In genomic region chr5:55645304-55645703, GRCh38 we compare ENCODE assay signal across 23 cellular contexts.
DNase-seq lines count a peak whose midpoint lies in the region; ATAC-seq and TF ChIP-seq lines count a peak whose summit lies in the region.
"Had no signal": no experiment of that assay in that cellular context is flagged by ENCODE, and none has a peak within 500 bp of the region (broad histone marks: within the 10 kb centered on the region; RNA-seq: fewer than 3 reads in every experiment).

No MANE protein-coding gene starts in this region.

- WGBS in endodermal cell (ENCODE audit: insufficient coverage in 1 of 2, insufficient read length in 1 of 2), 2 experiments: 86 to 98% methylated on average over 1 to 3 of the region's 3 CpGs

- peaks cover 11% of the 10 kb centered on the region for H3K4me1 ChIP-seq in endodermal cell (ENCODE audit: control insufficient read depth, insufficient read depth, low read length)
- peaks cover 6% of the 10 kb centered on the region for H3K4me1 ChIP-seq in rectal smooth muscle tissue (ENCODE audit: control insufficient read depth, insufficient read depth, low read length)
- H3K4me1 ChIP-seq: heart right ventricle had no signal

- TF ChIP-seq CTCF in endodermal cell (conservative IDR thresholded peaks at IDR 0.05): no peak

- ATAC-seq in HG02610 (IDR thresholded peaks at IDR 0.05; ENCODE audit: unreplicated experiment) (no peak), HG03025 (IDR thresholded peaks at IDR 0.05; ENCODE audit: low FRiP score, unreplicated experiment) (no peak)
- ATAC-seq: activated CD4-positive, CD25-positive, alpha-beta regulatory T cell treated with anti-CD3 and anti-CD28 coated beads, Interleukin-2, amount 50 U/mL, for 24 hours; activated T-cell treated with anti-CD3 and anti-CD28 coated beads, Interleukin-2, amount 50 U/mL, for 4 hours; heart right ventricle; left ventricle myocardium superior had no signal

- H3K9me3 Mint-ChIP-seq in endodermal cell: peaks cover 10% of the 10 kb centered on the region
- H3K9me3 Mint-ChIP-seq in activated T-helper 2 cell treated with anti-CD3 and anti-CD28 coated beads, Interferon-gamma antibody, Interleukin-2, Interleukin-4, amounts not matched to agents 10 μg/mL and 5 μg/mL and 100 μg/mL, durations not matched to agents 14 hours and 24 hours and 36 hours: no peaks in the 10 kb centered on the region
- H3K9me3 Mint-ChIP-seq: activated naive CD4-positive, alpha-beta T cell treated with anti-CD3 and anti-CD28 coated beads, Interleukin-2, amount 10 ng/mL, durations not matched to agents 7 days and 5 days; activated T-cell treated with anti-CD3 and anti-CD28 coated beads, Interleukin-2, amount 50 U/mL, for 4 hours; immature natural killer cell had no signal

- no peak overlapping the region for H3K4me3 Mint-ChIP-seq in endodermal cell
- no peak overlapping the region for H3K4me3 Mint-ChIP-seq in activated T-helper 2 cell treated with anti-CD3 and anti-CD28 coated beads, Interferon-gamma antibody, Interleukin-2, Interleukin-4, amounts not matched to agents 10 μg/mL and 5 μg/mL and 100 μg/mL, durations not matched to agents 14 hours and 24 hours and 36 hours (ENCODE audit: low read depth)
- H3K4me3 Mint-ChIP-seq: activated naive CD4-positive, alpha-beta T cell treated with anti-CD3 and anti-CD28 coated beads, Interleukin-2, amount 10 ng/mL, durations not matched to agents 7 days and 5 days; activated T-cell treated with anti-CD3 and anti-CD28 coated beads, Interleukin-2, amount 50 U/mL, for 4 hours; immature natural killer cell had no signal

- peak overlapping the region; percentile 58 for H3K27ac Mint-ChIP-seq in endodermal cell
- H3K27ac Mint-ChIP-seq in activated T-helper 2 cell treated with anti-CD3 and anti-CD28 coated beads, Interferon-gamma antibody, Interleukin-2, Interleukin-4, amounts not matched to agents 10 μg/mL and 5 μg/mL and 100 μg/mL, durations not matched to agents 14 hours and 24 hours and 36 hours: no peak overlapping the region
- H3K27ac Mint-ChIP-seq: activated naive CD4-positive, alpha-beta T cell treated with anti-CD3 and anti-CD28 coated beads, Interleukin-2, amount 10 ng/mL, durations not matched to agents 7 days and 5 days; immature natural killer cell had no signal

- DNase-seq in ELR (ENCODE audit: low read depth) (peak; percentile 73), RPMI7951 (ENCODE audit: low read depth) (peak; percentile 1), endodermal cell (no peak), GM19240 (ENCODE audit: insufficient read length, low spot score) (no peak)
- DNase-seq in activated T-helper 2 cell treated with anti-CD3 and anti-CD28 coated beads, Interferon-gamma antibody, Interleukin-2, Interleukin-4, amounts not matched to agents 10 μg/mL and 5 μg/mL and 100 μg/mL, durations not matched to agents 14 hours and 24 hours and 36 hours (ENCODE audit: low spot score): no peak
- DNase-seq: activated naive CD4-positive, alpha-beta T cell treated with anti-CD3 and anti-CD28 coated beads, Interleukin-2, amount 10 ng/mL, durations not matched to agents 7 days and 5 days; activated T-cell treated with anti-CD3 and anti-CD28 coated beads, Interleukin-2, amount 50 U/mL, for 4 hours; GF-D8; heart right ventricle; immature natural killer cell; left ventricle myocardium superior; NCI-H1436; NK-92 treated with Interleukin-12 subunit alpha and Interleukin-12 subunit beta, amount 100 ng/mL, for 24 hours; T1000 had no signal

- H3K27ac ChIP-seq in endodermal cell (ENCODE audit: low read depth, low read length) (no peak overlapping the region), rectal smooth muscle tissue (ENCODE audit: low read depth, low read length) (peak overlapping the region; percentile 2)
- H3K27ac ChIP-seq: BLaER1 treated with 17β-estradiol and CSF1 and Interleukin-3, amounts not matched to agents 10 nM and 100 nM; cardiac muscle cell; esophagus muscularis mucosa; heart right ventricle; neutrophil; thoracic aorta had no signal

- peaks cover 25% of the 10 kb centered on the region for H3K36me3 ChIP-seq in endodermal cell (ENCODE audit: control insufficient read depth, insufficient read depth, low read length)
- H3K36me3 ChIP-seq in rectal smooth muscle tissue (ENCODE audit: control insufficient read depth, insufficient read depth, low read length): no peaks in the 10 kb centered on the region
- H3K36me3 ChIP-seq: thoracic aorta had no signal

- H3K4me3 ChIP-seq in endodermal cell (ENCODE audit: low read length) (no peak overlapping the region), rectal smooth muscle tissue (ENCODE audit: low read length) (no peak overlapping the region)
- H3K4me3 ChIP-seq: BLaER1 treated with 17β-estradiol and CSF1 and Interleukin-3, amounts not matched to agents 10 nM and 100 nM; cardiac muscle cell; esophagus muscularis mucosa; heart right ventricle; thoracic aorta had no signal

- peaks cover 53% of the 10 kb centered on the region for H3K36me3 Mint-ChIP-seq in endodermal cell (ENCODE audit: low read depth)
- H3K36me3 Mint-ChIP-seq in activated T-helper 2 cell treated with anti-CD3 and anti-CD28 coated beads, Interferon-gamma antibody, Interleukin-2, Interleukin-4, amounts not matched to agents 10 μg/mL and 5 μg/mL and 100 μg/mL, durations not matched to agents 14 hours and 24 hours and 36 hours (ENCODE audit: low read depth): peaks cover 54% of the 10 kb centered on the region

- H3K27me3 ChIP-seq in endodermal cell (ENCODE audit: control insufficient read depth, insufficient read depth, low read length, poor library complexity, severe bottlenecking): no peaks in the 10 kb centered on the region
- no peaks in the 10 kb centered on the region for H3K27me3 ChIP-seq in rectal smooth muscle tissue (ENCODE audit: control insufficient read depth, insufficient read depth, low read length)
- H3K27me3 ChIP-seq: BLaER1 treated with 17β-estradiol and CSF1 and Interleukin-3, amounts not matched to agents 10 nM and 100 nM; cardiac muscle cell; esophagus muscularis mucosa; heart right ventricle; neutrophil had no signal

- intact Hi-C loops in activated T-helper 2 cell treated with anti-CD3 and anti-CD28 coated beads, Interferon-gamma antibody, Interleukin-2, Interleukin-4, amounts not matched to agents 10 μg/mL and 5 μg/mL and 100 μg/mL, durations not matched to agents 14 hours and 24 hours and 36 hours (cut with micrococcal nuclease): no loop called here

- H3K9ac ChIP-seq in endodermal cell (ENCODE audit: extremely low read depth, low read length, poor library complexity, severe bottlenecking) (no peak overlapping the region), rectal smooth muscle tissue (ENCODE audit: low read length) (no peak overlapping the region)
- H3K9ac ChIP-seq: BLaER1 treated with 17β-estradiol and CSF1 and Interleukin-3, amounts not matched to agents 10 nM and 100 nM had no signal

- no peaks in the 10 kb centered on the region for H3K27me3 Mint-ChIP-seq in endodermal cell (ENCODE audit: insufficient read depth)
- no peaks in the 10 kb centered on the region for H3K27me3 Mint-ChIP-seq in activated T-helper 2 cell treated with anti-CD3 and anti-CD28 coated beads, Interferon-gamma antibody, Interleukin-2, Interleukin-4, amounts not matched to agents 10 μg/mL and 5 μg/mL and 100 μg/mL, durations not matched to agents 14 hours and 24 hours and 36 hours (ENCODE audit: low read depth)
- H3K27me3 Mint-ChIP-seq: activated naive CD4-positive, alpha-beta T cell treated with anti-CD3 and anti-CD28 coated beads, Interleukin-2, amount 10 ng/mL, durations not matched to agents 7 days and 5 days had no signal

- H3K9me3 ChIP-seq in endodermal cell (ENCODE audit: control insufficient read depth, low read length): peaks cover 25% of the 10 kb centered on the region
- H3K9me3 ChIP-seq: BLaER1 treated with 17β-estradiol and CSF1 and Interleukin-3, amounts not matched to agents 10 nM and 100 nM; esophagus muscularis mucosa; heart right ventricle; neutrophil; thoracic aorta had no signal

- H3K4me1 Mint-ChIP-seq in endodermal cell: peaks cover 37% of the 10 kb centered on the region
- peaks cover 16% of the 10 kb centered on the region for H3K4me1 Mint-ChIP-seq in activated T-helper 2 cell treated with anti-CD3 and anti-CD28 coated beads, Interferon-gamma antibody, Interleukin-2, Interleukin-4, amounts not matched to agents 10 μg/mL and 5 μg/mL and 100 μg/mL, durations not matched to agents 14 hours and 24 hours and 36 hours (ENCODE audit: low read depth)
- H3K4me1 Mint-ChIP-seq: immature natural killer cell had no signal

Comparison
In these comparisons a context has a peak if more than half of its experiments do, and no peak if none do; other contexts are left out.
1. DNase-seq: peak in ELR (single experiment) and RPMI7951 (single experiment); none in endodermal cell (single experiment), activated T-helper 2 cell treated with anti-CD3 and anti-CD28 coated beads, Interferon-gamma antibody, Interleukin-2, Interleukin-4, amounts not matched to agents 10 μg/mL and 5 μg/mL and 100 μg/mL, durations not matched to agents 14 hours and 24 hours and 36 hours (single experiment) and GM19240 (single experiment).